Comparison of ENCODE assay signal across 2 cellular contexts in genomic region chr11:61862714-61863547, GRCh38.
TF ChIP-seq lines count a peak whose summit lies in the region.

No MANE protein-coding gene starts in this region.

TF ChIP-seq in A549, 52 proteins besides CTCF, POLR2A, EP300 and RAD21:
- TF ChIP-seq JUNB (IDR thresholded peaks at IDR 0.05) (no peak), FOXS1 (CRISPR knock-in tag; IDR thresholded peaks at IDR 0.05) (no peak), CHD2 (IDR thresholded peaks at IDR 0.05; ENCODE audit: low read length, partially characterized antibody) (no peak), FOSL2 (IDR thresholded peaks at IDR 0.05) (no peak), FOSL2 (CRISPR knock-in tag; IDR thresholded peaks at IDR 0.05) (no peak), RNF2 (IDR thresholded peaks at IDR 0.05; ENCODE audit: borderline replicate concordance, low read depth) (no peak), NR3C1 (IDR thresholded peaks at IDR 0.05) (no peak), SREBF2 (IDR thresholded peaks at IDR 0.05) (no peak), EHF (CRISPR knock-in tag; IDR thresholded peaks at IDR 0.05) (no peak), ZSCAN20 (CRISPR knock-in tag; IDR thresholded peaks at IDR 0.05) (no peak)
- TF ChIP-seq, protein P1, sequence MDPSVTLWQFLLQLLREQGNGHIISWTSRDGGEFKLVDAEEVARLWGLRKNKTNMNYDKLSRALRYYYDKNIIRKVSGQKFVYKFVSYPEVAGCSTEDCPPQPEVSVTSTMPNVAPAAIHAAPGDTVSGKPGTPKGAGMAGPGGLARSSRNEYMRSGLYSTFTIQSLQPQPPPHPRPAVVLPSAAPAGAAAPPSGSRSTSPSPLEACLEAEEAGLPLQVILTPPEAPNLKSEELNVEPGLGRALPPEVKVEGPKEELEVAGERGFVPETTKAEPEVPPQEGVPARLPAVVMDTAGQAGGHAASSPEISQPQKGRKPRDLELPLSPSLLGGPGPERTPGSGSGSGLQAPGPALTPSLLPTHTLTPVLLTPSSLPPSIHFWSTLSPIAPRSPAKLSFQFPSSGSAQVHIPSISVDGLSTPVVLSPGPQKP (IDR thresholded peaks at IDR 0.05; ENCODE audit: low read depth, low read length) = no peak
- TF ChIP-seq, protein P2, sequence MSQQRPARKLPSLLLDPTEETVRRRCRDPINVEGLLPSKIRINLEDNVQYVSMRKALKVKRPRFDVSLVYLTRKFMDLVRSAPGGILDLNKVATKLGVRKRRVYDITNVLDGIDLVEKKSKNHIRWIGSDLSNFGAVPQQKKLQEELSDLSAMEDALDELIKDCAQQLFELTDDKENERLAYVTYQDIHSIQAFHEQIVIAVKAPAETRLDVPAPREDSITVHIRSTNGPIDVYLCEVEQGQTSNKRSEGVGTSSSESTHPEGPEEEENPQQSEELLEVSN (IDR thresholded peaks at IDR 0.05; ENCODE audit: borderline replicate concordance, low read depth) = no peak
- TF ChIP-seq, protein P3, sequence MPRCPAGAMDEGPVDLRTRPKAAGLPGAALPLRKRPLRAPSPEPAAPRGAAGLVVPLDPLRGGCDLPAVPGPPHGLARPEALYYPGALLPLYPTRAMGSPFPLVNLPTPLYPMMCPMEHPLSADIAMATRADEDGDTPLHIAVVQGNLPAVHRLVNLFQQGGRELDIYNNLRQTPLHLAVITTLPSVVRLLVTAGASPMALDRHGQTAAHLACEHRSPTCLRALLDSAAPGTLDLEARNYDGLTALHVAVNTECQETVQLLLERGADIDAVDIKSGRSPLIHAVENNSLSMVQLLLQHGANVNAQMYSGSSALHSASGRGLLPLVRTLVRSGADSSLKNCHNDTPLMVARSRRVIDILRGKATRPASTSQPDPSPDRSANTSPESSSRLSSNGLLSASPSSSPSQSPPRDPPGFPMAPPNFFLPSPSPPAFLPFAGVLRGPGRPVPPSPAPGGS (IDR thresholded peaks at IDR 0.05) = no peak

TF ChIP-seq in H1, 55 proteins besides CTCF, POLR2A, EP300 and RAD21:
- no peak for TF ChIP-seq BRCA1 (IDR thresholded peaks at IDR 0.05; ENCODE audit: low read depth, low read length)
- no peak for TF ChIP-seq SIN3A (conservative IDR thresholded peaks at IDR 0.05 in 1 of 2, IDR thresholded peaks at IDR 0.05 in 1 of 2; ENCODE audit: low read depth in 1 of 2, low read length in 2 of 2)
- TF ChIP-seq POLR2AphosphoS5 (IDR thresholded peaks at IDR 0.05; ENCODE audit: low read depth, low read length) = peak; percentile 21; the same call in 1 of the 2 replicates
- no peak for TF ChIP-seq ZNF274 (IDR thresholded peaks at IDR 0.05; ENCODE audit: borderline replicate concordance, extremely low read depth, low read length)
- no peak for TF ChIP-seq TCF12 (IDR thresholded peaks at IDR 0.05; ENCODE audit: low read depth, low read length)
